2 cellular contexts compared by ENCODE assay signal in genomic region chr1:62342270-62342669, GRCh38.
A peak's percentile ranks its signal among the peaks of the same experiment; 100 is the strongest.
TF ChIP-seq lines count a peak whose summit lies in the region.

No MANE protein-coding gene starts in this region.

TF ChIP-seq in HEK293, 187 proteins besides CTCF, POLR2A, EP300 and RAD21 (continued from another document):
- TF ChIP-seq ZNF776 (tag by site-specific recombination; IDR thresholded peaks at IDR 0.05; ENCODE audit: borderline replicate concordance) (0 out of 2 replicates have a peak, but pooled peaks have one; percentile 21), ZNF366 (tag by site-specific recombination; conservative IDR thresholded peaks at IDR 0.05) (peak; percentile 90), ZBTB17 (tag by site-specific recombination; IDR thresholded peaks at IDR 0.05) (peak; percentile 92), REPIN1 (tag by site-specific recombination; IDR thresholded peaks at IDR 0.05; ENCODE audit: low read depth) (no peak), ZNF112 (tag by site-specific recombination; IDR thresholded peaks at IDR 0.05) (no peak), SALL2 (tag by site-specific recombination; IDR thresholded peaks at IDR 0.05; ENCODE audit: borderline replicate concordance) (no peak), EGR2 (tag by site-specific recombination; IDR thresholded peaks at IDR 0.05; ENCODE audit: low read depth) (peak; percentile 92)

TF ChIP-seq in H1, 55 proteins besides CTCF, POLR2A, EP300 and RAD21 (continued from another document):
- no peak for TF ChIP-seq RBBP5 (IDR thresholded peaks at IDR 0.05; ENCODE audit: borderline replicate concordance, low read depth, low read length)
- TF ChIP-seq CHD1 (IDR thresholded peaks at IDR 0.05; ENCODE audit: low read depth, low read length): no peak
- TF ChIP-seq ZNF274 (IDR thresholded peaks at IDR 0.05; ENCODE audit: borderline replicate concordance, extremely low read depth, low read length): no peak
- TF ChIP-seq NRF1 (IDR thresholded peaks at IDR 0.05; ENCODE audit: low read depth, low read length): no peak
- no peak for TF ChIP-seq CREB1 (IDR thresholded peaks at IDR 0.05)
- no peak for TF ChIP-seq JUN (IDR thresholded peaks at IDR 0.05; ENCODE audit: low read depth, low read length)
- TF ChIP-seq TAF7 (optimal IDR thresholded peaks at IDR 0.05; ENCODE audit: borderline replicate concordance, low read depth, low read length): no peak
- TF ChIP-seq GABPA (IDR thresholded peaks at IDR 0.05; ENCODE audit: borderline replicate concordance, insufficient read depth, low read length): no peak
- no peak for TF ChIP-seq TEAD4 (IDR thresholded peaks at IDR 0.05; ENCODE audit: low read depth, low read length)
- TF ChIP-seq HDAC2 (IDR thresholded peaks at IDR 0.05; ENCODE audit: borderline replicate concordance in 1 of 2, low read depth in 2 of 2, low read length in 2 of 2): no peak
- TF ChIP-seq KDM4A (IDR thresholded peaks at IDR 0.05; ENCODE audit: low read depth, low read length, severe bottlenecking): no peak
- TF ChIP-seq POLR2AphosphoS5 (IDR thresholded peaks at IDR 0.05; ENCODE audit: low read depth, low read length): no peak
